ENCODE assay signal across 8 cellular contexts in the genomic region with DNA sequence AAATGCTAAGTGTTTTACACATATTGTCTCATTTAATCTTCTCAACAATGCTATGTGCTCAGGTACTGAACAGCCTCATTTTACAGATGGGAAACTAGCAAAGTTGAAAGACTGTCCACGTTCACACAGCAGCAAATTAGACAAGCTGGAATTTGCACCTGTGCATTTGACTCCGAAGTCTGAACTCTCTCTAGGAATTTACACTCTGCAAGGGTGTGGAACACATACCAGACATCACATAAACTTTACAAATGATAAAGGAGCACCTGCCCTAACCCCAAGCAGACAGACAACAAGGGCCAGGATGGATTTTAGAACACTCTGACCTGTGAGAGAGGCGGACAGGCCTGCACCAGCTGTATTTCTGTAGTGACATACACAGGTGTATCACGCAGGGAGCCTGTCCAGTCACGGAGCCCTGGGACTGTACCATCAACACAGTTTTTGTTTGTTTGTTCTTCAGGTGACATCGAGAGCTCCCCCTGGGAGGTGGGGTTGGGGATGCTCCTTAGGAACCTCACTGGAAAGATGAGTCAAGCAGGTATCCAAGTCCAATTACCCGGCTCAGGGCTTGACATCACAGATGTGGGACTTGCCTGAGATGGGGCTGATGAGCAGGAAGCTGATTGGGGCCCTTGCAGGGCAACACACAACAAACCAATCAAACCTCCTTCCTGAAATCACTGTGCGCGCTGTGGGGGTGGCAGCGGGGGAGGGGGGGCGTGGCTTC. TPM values are rescaled to one million over a fixed set of nuclear protein-coding genes. Genes with fewer than 3 reads are reported as not detected.
DNase-seq lines count a peak whose midpoint lies in the region; ATAC-seq, FAIRE-seq and TF ChIP-seq lines count a peak whose summit lies in the region.

No MANE protein-coding gene starts in this region.

- TF ChIP-seq POLR2A in GM12892 (IDR thresholded peaks at IDR 0.05; ENCODE audit: low read depth, low read length): peak; percentile 32; the same call in 1 of the 2 replicates

- peak overlapping the region; percentile 35 for H3K4me3 Mint-ChIP-seq in memory B cell

- H3K36me3 Mint-ChIP-seq in memory B cell: no peaks in the 10 kb centered on the region

- H3K9me3 Mint-ChIP-seq in memory B cell: no peaks in the 10 kb centered on the region

- no peaks in the 10 kb centered on the region for H3K27me3 Mint-ChIP-seq in memory B cell

- no peak for FAIRE-seq in GM12892 (lab: Jason Lieb, UNC)

- H3K27ac Mint-ChIP-seq in memory B cell: no peak overlapping the region

- DNase-seq in GM12892 (ENCODE audit: insufficient read length) (no peak), memory B cell (ENCODE audit: low spot score in 2 of 2) (peak in 1 of 2 donors; percentile 15), SIG-M5 treated with dmso at 0.1 percent for 504 hours (lab: John Stamatoyannopoulos, UW; ENCODE audit: unreplicated experiment) (no peak), COLO668 (lab: John Stamatoyannopoulos, UW; ENCODE audit: unreplicated experiment) (no peak), KG1 (lab: John Stamatoyannopoulos, UW) (no peak)
- DNase-seq in activated CD4-positive, CD25-positive, alpha-beta regulatory T cell treated with anti-CD3 and anti-CD28 coated beads, Interleukin-2, amount 50 U/mL, for 16 hours (ENCODE audit: low read depth, low spot score): peak; percentile 9
- DNase-seq in effector CD8-positive, alpha-beta T cell (lab: John Stamatoyannopoulos, UW): no peak

- peak; percentile 74 for ATAC-seq in HG03039 (IDR thresholded peaks at IDR 0.05; ENCODE audit: unreplicated experiment)
- peak; percentile 99 for ATAC-seq in memory B cell (ENCODE audit: low read depth)

- peaks cover 12% of the 10 kb centered on the region for H3K4me1 Mint-ChIP-seq in memory B cell

RNA-seq across cellular contexts. Expression of a gene that starts 31.0 kb away (rescaled TPM):
- 29.0 TPM for polyA plus RNA-seq in GM12892 (2012; ENCODE audit: missing spikeins)
